Comparison of ENCODE assay signal across 8 cellular contexts in genomic region chr3:154252759-154253638, GRCh38.
DNase-seq lines count a peak whose midpoint lies in the region; ATAC-seq and TF ChIP-seq lines count a peak whose summit lies in the region.

No MANE protein-coding gene starts in this region.

- peak overlapping the region in 1 of 3 experiments; percentile 1 for H3K27ac Mint-ChIP-seq in nephron

- no peaks in the 10 kb centered on the region for H3K9me3 Mint-ChIP-seq in nephron

- no peaks in the 10 kb centered on the region for H3F3A ChIP-seq in DOHH2 (ENCODE audit: control insufficient read depth, insufficient read depth)

- H3K4me2 ChIP-seq in DOHH2 (ENCODE audit: low read length): no peak overlapping the region

- H3K36me3 Mint-ChIP-seq in nephron (ENCODE audit: low read depth): peaks cover 45% of the 10 kb centered on the region

- peak; percentile 91 for TF ChIP-seq CTCF in DOHH2 (IDR thresholded peaks at IDR 0.05; ENCODE audit: low read depth, low read length, poor library complexity, severe bottlenecking)
- TF ChIP-seq CTCF in nephron (IDR thresholded peaks at IDR 0.05; ENCODE audit: unreplicated experiment in 3 of 3): peak; percentile 89 to 97 (median 90)

- no peaks in the 10 kb centered on the region for H3K9me2 ChIP-seq in DOHH2 (replicated peaks; ENCODE audit: control insufficient read depth, low read length)

- no peak overlapping the region for H3K27ac ChIP-seq in DOHH2 (ENCODE audit: low read depth, low read length)

- DNase-seq in KG1 (lab: John Stamatoyannopoulos, UW): peak; percentile 17
- peak; percentile 77 for DNase-seq in OCI-M1 (lab: John Stamatoyannopoulos, UW)
- DNase-seq in activated T-cell treated with anti-CD3 and anti-CD28 coated beads, Interleukin-2, amount 50 U/mL, for 1 hour: peak; percentile 67
- peak; percentile 84 for DNase-seq in fibroblast of gingiva (ENCODE audit: low read depth)
- DNase-seq in stimulated activated naive CD4-positive, alpha-beta T cell treated with Interleukin-2 at 50 U/mL for 16 hours (lab: John Stamatoyannopoulos, UW): peak; percentile 58

- H3K27me3 Mint-ChIP-seq in nephron (ENCODE audit: low read depth): no peaks in the 10 kb centered on the region

- H3K4me3 Mint-ChIP-seq in nephron: peak overlapping the region; percentile 19 to 49 (median 38)

- H3K27me3 ChIP-seq in DOHH2 (ENCODE audit: control insufficient read depth, low read length): no peaks in the 10 kb centered on the region

- peak; percentile 96 for ATAC-seq in GM21737 (IDR thresholded peaks at IDR 0.05; ENCODE audit: unreplicated experiment)

- no peaks in the 10 kb centered on the region for H4K20me1 ChIP-seq in DOHH2 (ENCODE audit: control insufficient read depth, insufficient read depth, low read depth, low read length)

- H3K4me1 ChIP-seq in DOHH2 (ENCODE audit: control insufficient read depth, low read length): no peaks in the 10 kb centered on the region

- no peak overlapping the region for H3K4me3 ChIP-seq in DOHH2 (ENCODE audit: low read length)

- no peaks in the 10 kb centered on the region for H3K79me2 ChIP-seq in DOHH2 (ENCODE audit: control insufficient read depth, low read length)

- no peaks in the 10 kb centered on the region for H3K9me3 ChIP-seq in DOHH2 (ENCODE audit: control insufficient read depth, insufficient read depth, low read length)

- peaks cover 12% of the 10 kb centered on the region; the same call in 1 of the 2 replicates for H3K36me3 ChIP-seq in DOHH2 (ENCODE audit: control insufficient read depth, low read length)

- H3K4me1 Mint-ChIP-seq in nephron: peaks cover 15% of the 10 kb centered on the region

Comparison
In these comparisons a context has a peak if more than half of its experiments do, and no peak if none do; other contexts are left out.
1. DNase-seq: peak in every context shown above with its lines; median percentile 84 in fibroblast of gingiva; 77 in OCI-M1; 67 in activated T-cell treated with anti-CD3 and anti-CD28 coated beads, Interleukin-2, amount 50 U/mL, for 1 hour; 58 in stimulated activated naive CD4-positive, alpha-beta T cell treated with Interleukin-2 at 50 U/mL for 16 hours; 17 in KG1.